Comparison of ENCODE assay signal across 24 cellular contexts in genomic region chr6:170073846-170074245, GRCh38.
A peak's percentile ranks its signal among the peaks of the same experiment; 100 is the strongest.
DNase-seq lines count a peak whose midpoint lies in the region; ATAC-seq and TF ChIP-seq lines count a peak whose summit lies in the region.
"Had no signal": no experiment of that assay in that cellular context is flagged by ENCODE, and none has a peak within 500 bp of the region (broad histone marks: within the 10 kb centered on the region; RNA-seq: fewer than 3 reads in every experiment).

No MANE protein-coding gene starts in this region.

- H3K9me3 ChIP-seq in lower lobe of right lung (no peaks in the 10 kb centered on the region), spleen (peaks cover 0 to 21% (median 11%) of the 10 kb centered on the region in 8 donors)
- H3K9me3 ChIP-seq: A549, mucosa of descending colon had no signal

- no peaks in the 10 kb centered on the region for H3K4me1 ChIP-seq in lower lobe of right lung
- H3K4me1 ChIP-seq in spleen = no peaks in the 10 kb centered on the region
- H3K4me1 ChIP-seq: A549, Caco-2, foreskin keratinocyte, neural progenitor cell had no signal

- H3K27ac ChIP-seq in coronary artery = no peak overlapping the region
- H3K27ac ChIP-seq in lower lobe of right lung = no peak overlapping the region
- no peak overlapping the region for H3K27ac ChIP-seq in spleen
- H3K27ac ChIP-seq: A549, cardiac muscle cell, foreskin keratinocyte, neural progenitor cell had no signal

- H3K4me1 Mint-ChIP-seq in activated CD8-positive, alpha-beta memory T cell treated with anti-CD3 and anti-CD28 coated beads, Interleukin-2, amount 10 ng/mL, durations not matched to agents 7 days and 5 days = no peaks in the 10 kb centered on the region
- H3K4me1 Mint-ChIP-seq: activated CD4-positive, alpha-beta T cell treated with anti-CD3 and anti-CD28 coated beads for 36 hours had no signal

- no peak for ATAC-seq in activated CD8-positive, alpha-beta memory T cell treated with anti-CD3 and anti-CD28 coated beads, Interleukin-2, amount 10 ng/mL, durations not matched to agents 7 days and 5 days
- ATAC-seq in lower lobe of right lung (no peak), GM18870 (IDR thresholded peaks at IDR 0.05; ENCODE audit: unreplicated experiment) (no peak)
- ATAC-seq: A549; activated CD4-positive, alpha-beta T cell treated with anti-CD3 and anti-CD28 coated beads for 36 hours; foreskin keratinocyte; mucosa of descending colon had no signal

- H3K36me3 ChIP-seq in lower lobe of right lung (no peaks in the 10 kb centered on the region), spleen (no peaks in the 10 kb centered on the region)
- H3K36me3 ChIP-seq: cardiac muscle cell, neural progenitor cell had no signal

- H3K4me3 Mint-ChIP-seq in activated CD8-positive, alpha-beta memory T cell treated with anti-CD3 and anti-CD28 coated beads, Interleukin-2, amount 10 ng/mL, durations not matched to agents 7 days and 5 days = no peak overlapping the region
- H3K4me3 Mint-ChIP-seq: activated CD4-positive, alpha-beta T cell treated with anti-CD3 and anti-CD28 coated beads for 36 hours; H9; neural progenitor cell had no signal

- no peak overlapping the region for H3K27ac Mint-ChIP-seq in activated CD8-positive, alpha-beta memory T cell treated with anti-CD3 and anti-CD28 coated beads, Interleukin-2, amount 10 ng/mL, durations not matched to agents 7 days and 5 days
- H3K27ac Mint-ChIP-seq: activated CD4-positive, alpha-beta T cell treated with anti-CD3 and anti-CD28 coated beads for 36 hours; H9 had no signal

- peaks cover 5% of the 10 kb centered on the region for H3K9me3 Mint-ChIP-seq in activated CD8-positive, alpha-beta memory T cell treated with anti-CD3 and anti-CD28 coated beads, Interleukin-2, amount 10 ng/mL, durations not matched to agents 7 days and 5 days (ENCODE audit: low read depth)

- DNase-seq in activated CD8-positive, alpha-beta memory T cell treated with anti-CD3 and anti-CD28 coated beads, Interleukin-2, amount 50 U/mL, for 48 hours = peak; percentile 17
- no peak for DNase-seq in activated CD8-positive, alpha-beta memory T cell treated with anti-CD3 and anti-CD28 coated beads, Interleukin-2, amount 10 ng/mL, durations not matched to agents 7 days and 5 days
- peak; percentile 65 for DNase-seq in coronary artery (ENCODE audit: low spot score)
- DNase-seq in lower lobe of right lung = peak; percentile 37
- peak; percentile 62 for DNase-seq in spleen
- no peak for DNase-seq in NCI-H345 (lab: John Stamatoyannopoulos, UW)
- DNase-seq in EL = no peak
- DNase-seq: activated CD4-positive, alpha-beta T cell treated with anti-CD3 and anti-CD28 coated beads for 36 hours; amniotic stem cell; foreskin keratinocyte; H9; Kasumi-1; kidney glomerular epithelial cell; NCI-H1105 treated with DMSO at 0.1 percent for 48 hours; NCI-H2107; NCI-H524; retina; SW 1271 had no signal

- H3K27me3 Mint-ChIP-seq in activated CD8-positive, alpha-beta memory T cell treated with anti-CD3 and anti-CD28 coated beads, Interleukin-2, amount 10 ng/mL, durations not matched to agents 7 days and 5 days = peaks cover 50% of the 10 kb centered on the region

- TF ChIP-seq CTCF in coronary artery (IDR thresholded peaks at IDR 0.05) (no peak), lower lobe of right lung (IDR thresholded peaks at IDR 0.05) (no peak), spleen (IDR thresholded peaks at IDR 0.05 in 8 of 11, conservative IDR thresholded peaks at IDR 0.05 in 3 of 11) (no peak)

- CTCF ChIA-PET in activated CD8-positive, alpha-beta memory T cell treated with anti-CD3 and anti-CD28 coated beads, Interleukin-2, amount 10 ng/mL, durations not matched to agents 7 days and 5 days (lab: Charles Lee) = no interaction called here

- no peaks in the 10 kb centered on the region for H3K36me3 Mint-ChIP-seq in activated CD8-positive, alpha-beta memory T cell treated with anti-CD3 and anti-CD28 coated beads, Interleukin-2, amount 10 ng/mL, durations not matched to agents 7 days and 5 days
- H3K36me3 Mint-ChIP-seq: neural progenitor cell had no signal

- TF ChIP-seq POLR2A in spleen (IDR thresholded peaks at IDR 0.05) = no peak

- intact Hi-C loops in lower lobe of right lung (cut with DNase I) = no loop called here
- intact Hi-C loops in spleen (cut with DNase I; ENCODE audit: low total_unique reads) = no loop called here

- WGBS in spleen, 5 donors = 80 to 93% (median 88%) methylated on average over 13 of the region's 13 CpGs

- H3K4me3 ChIP-seq in coronary artery (no peak overlapping the region), lower lobe of right lung (no peak overlapping the region), spleen (no peak overlapping the region)
- H3K4me3 ChIP-seq: A549, cardiac muscle cell, mucosa of descending colon, neural progenitor cell had no signal

- H3K27me3 ChIP-seq in lower lobe of right lung (ENCODE audit: low read depth) (peaks cover 4% of the 10 kb centered on the region), spleen (replicated peaks in 1 of 7) (peaks cover 0 to 7% (median 0%) of the 10 kb centered on the region in 7 donors)
- H3K27me3 ChIP-seq: cardiac muscle cell, neural progenitor cell had no signal

Comparison
In these comparisons a context has a peak if more than half of its experiments do, and no peak if none do; other contexts are left out.
1. DNase-seq: peak in activated CD8-positive, alpha-beta memory T cell treated with anti-CD3 and anti-CD28 coated beads, Interleukin-2, amount 50 U/mL, for 48 hours (single experiment), coronary artery (single experiment), lower lobe of right lung (single experiment) and spleen (single experiment); none in activated CD8-positive, alpha-beta memory T cell treated with anti-CD3 and anti-CD28 coated beads, Interleukin-2, amount 10 ng/mL, durations not matched to agents 7 days and 5 days (single experiment), NCI-H345 (single experiment) and EL (single experiment).